Comparison of ENCODE assay signal across 18 cellular contexts in the genomic region with DNA sequence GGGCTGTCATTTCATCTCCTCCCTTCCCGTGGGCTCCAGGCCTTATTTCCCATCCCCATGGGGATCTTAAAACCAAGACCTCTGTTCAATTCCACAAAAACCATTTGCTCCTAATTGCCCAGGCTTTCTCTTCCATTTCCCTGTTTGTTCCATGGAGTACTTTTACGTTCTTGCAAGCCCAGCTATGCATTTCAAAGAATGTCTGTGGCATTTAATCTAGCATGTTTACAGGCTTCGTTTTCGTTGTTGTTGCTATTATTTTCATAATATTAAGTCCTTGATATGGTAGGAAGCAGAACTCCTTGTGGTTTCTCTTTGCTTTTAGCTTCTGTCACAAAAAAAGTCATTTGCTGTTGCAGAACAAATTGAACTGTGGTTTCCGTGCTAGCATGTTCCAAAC. TPM values are rescaled to one million over a fixed set of nuclear protein-coding genes. Genes with fewer than 3 reads are reported as not detected.
DNase-seq lines count a peak whose midpoint lies in the region; ATAC-seq, FAIRE-seq and TF ChIP-seq lines count a peak whose summit lies in the region.
"Had no signal": no experiment of that assay in that cellular context is flagged by ENCODE, and none has a peak within 500 bp of the region (broad histone marks: within the 10 kb centered on the region; RNA-seq: fewer than 3 reads in every experiment).

No MANE protein-coding gene starts in this region.

- DNase-seq in A549 (ENCODE audit: low read depth in 1 of 2, low spot score in 1 of 2) (no peak), HL-60 (ENCODE audit: low read depth in 1 of 2, low spot score in 1 of 2) (no peak), K562 (ENCODE audit: extremely low read depth in 1 of 4, low spot score in 3 of 4) (no peak), putamen (ENCODE audit: low spot score) (peak; percentile 2), midbrain (lab: John Stamatoyannopoulos, UW) (no peak), uterus (no peak), GM20000 (ENCODE audit: low spot score) (no peak), dermis blood vessel endothelial cell (no peak)
- DNase-seq: 8988T; BE2C; CD4-positive, alpha-beta memory T cell; DMS153; DND-41; EL; H9 had no signal

- TF ChIP-seq RAD21 in A549 (conservative IDR thresholded peaks at IDR 0.05 in 1 of 2, IDR thresholded peaks at IDR 0.05 in 1 of 2), result no peak
- TF ChIP-seq RAD21 in K562 (CRISPR knock-in tag; conservative IDR thresholded peaks at IDR 0.05 in 1 of 2, IDR thresholded peaks at IDR 0.05 in 1 of 2), result no peak

- no TSS peak for BruUV-seq in K562 (replicated peaks; lab: Mats Ljungman, UMichigan)

- H3K9me3 ChIP-seq in A549 (no peaks in the 10 kb centered on the region), K562 (replicated peaks; ENCODE audit: control insufficient read depth, insufficient read depth, low read depth, low read length) (no peaks in the 10 kb centered on the region), uterus (no peaks in the 10 kb centered on the region)
- H3K9me3 ChIP-seq: BE2C had no signal

- no peak for TF ChIP-seq EP300 in A549 (IDR thresholded peaks at IDR 0.05)
- no peak for TF ChIP-seq EP300 in K562 (IDR thresholded peaks at IDR 0.05; ENCODE audit: low read length)

- ATAC-seq in A549, result no peak
- ATAC-seq in K562, result no peak
- ATAC-seq: GM12878 had no signal

- H3K4me3 ChIP-seq in A549, result no peak overlapping the region
- H3K4me3 ChIP-seq in HL-60 (replicated peaks; ENCODE audit: insufficient read depth, low read length), result no peak overlapping the region
- H3K4me3 ChIP-seq in K562, result no peak overlapping the region
- no peak overlapping the region for H3K4me3 ChIP-seq in uterus
- H3K4me3 ChIP-seq: GM12878 had no signal

- no peak for FAIRE-seq in A549 (lab: Jason Lieb, UNC)
- no peak for FAIRE-seq in K562 (lab: Jason Lieb, UNC)
- FAIRE-seq: GM12878, H1 had no signal

- H3K79me2 ChIP-seq in K562 (ENCODE audit: control insufficient read depth, insufficient read depth, low read length), result no peaks in the 10 kb centered on the region

- TF ChIP-seq CTCF in A549 (IDR thresholded peaks at IDR 0.05) (no peak), HL-60 (IDR thresholded peaks at IDR 0.05; ENCODE audit: insufficient read depth, low read length) (no peak), K562 (IDR thresholded peaks at IDR 0.05 in 2 of 3, conservative IDR thresholded peaks at IDR 0.05 in 1 of 3; ENCODE audit: insufficient read depth in 2 of 3, low read depth in 1 of 3, low read length in 3 of 3) (no peak), uterus (IDR thresholded peaks at IDR 0.05) (no peak), GM20000 (IDR thresholded peaks at IDR 0.05; ENCODE audit: extremely low read depth, missing control alignments) (no peak)

- H3K4me2 ChIP-seq in A549 (no peak overlapping the region), K562 (ENCODE audit: insufficient read depth, low read length) (no peak overlapping the region)

- H3K4me1 ChIP-seq in A549, result no peaks in the 10 kb centered on the region
- H3K4me1 ChIP-seq in K562 (replicated peaks in 1 of 2; ENCODE audit: control insufficient read depth in 2 of 2, insufficient read depth in 2 of 2, low read length in 2 of 2), result no peaks in the 10 kb centered on the region
- H3K4me1 ChIP-seq in uterus, result no peaks in the 10 kb centered on the region
- H3K4me1 ChIP-seq: BE2C had no signal

- TF ChIP-seq POLR2A in A549 (IDR thresholded peaks at IDR 0.05; ENCODE audit: low read length) (no peak), K562 (conservative IDR thresholded peaks at IDR 0.05) (no peak), uterus (IDR thresholded peaks at IDR 0.05) (no peak)

- no peak overlapping the region for H3K27ac ChIP-seq in A549
- H3K27ac ChIP-seq in HL-60 (replicated peaks), result 0 out of 2 replicates have a peak overlapping the region, but pooled peaks have one; percentile 10
- no peak overlapping the region for H3K27ac ChIP-seq in K562 (ENCODE audit: extremely low read depth, low read depth, low read length)
- no peak overlapping the region for H3K27ac ChIP-seq in uterus

- no peak overlapping the region for H3K9ac ChIP-seq in K562 (ENCODE audit: insufficient read depth in 1 of 2, low read depth in 2 of 2, low read length in 2 of 2)

- WGBS in A549 (ENCODE audit: missing lambda C conversion rate), result 48% methylated on average over 5 of the region's 5 CpGs
- 2% methylated on average over 5 of the region's 5 CpGs for WGBS in K562 (ENCODE audit: insufficient coverage, low coverage, missing lambda C conversion rate)

- in situ Hi-C loops in K562 (cut with MboI), result no loop called here

- intact Hi-C loops in K562 (cut with micrococcal nuclease) (no loop called here), uterus (cut with DNase I; ENCODE audit: low total_unique reads) (no loop called here)

- POLR2A ChIA-PET in A549 (lab: Yijun Ruan, JAX), result no interaction called here
- POLR2A ChIA-PET in K562 (lab: Yijun Ruan, JAX), result no interaction called here

- H4K20me1 ChIP-seq in K562 (replicated peaks; ENCODE audit: control insufficient read depth, insufficient read depth, low read length), result no peaks in the 10 kb centered on the region; the same call in 1 of the 2 replicates

- H3K9me1 ChIP-seq in K562 (ENCODE audit: control insufficient read depth, insufficient read depth, low read length), result no peaks in the 10 kb centered on the region

- no peak overlapping the region for H2AFZ ChIP-seq in K562 (ENCODE audit: low read depth, low read length)

- CTCF ChIA-PET in A549 (lab: Yijun Ruan, JAX) (interaction anchor here (1.2 to 1.4 kb wide), 2 partner anchors 31 to 74 kb away, joined by 3 to 4 read pairs; no protein-coding TSS in a partner anchor), K562 (lab: Yijun Ruan, JAX; ENCODE audit: low intra/inter-chr PET ratio) (no interaction called here)

- H3K36me3 ChIP-seq in K562 (ENCODE audit: control insufficient read depth, insufficient read depth, low read length) (no peaks in the 10 kb centered on the region), uterus (no peaks in the 10 kb centered on the region)
- H3K36me3 ChIP-seq: BE2C had no signal

- H3K27me3 ChIP-seq in HL-60 (ENCODE audit: insufficient read depth, poor library complexity, severe bottlenecking), result no peaks in the 10 kb centered on the region
- H3K27me3 ChIP-seq in K562 (ENCODE audit: control insufficient read depth in 2 of 2, insufficient read depth in 2 of 2, low read length in 2 of 2), result peaks cover 55 to 82% of the 10 kb centered on the region in 2 experiments
- H3K27me3 ChIP-seq in uterus, result no peaks in the 10 kb centered on the region

TF ChIP-seq in A549, 52 proteins besides CTCF, POLR2A, EP300 and RAD21:
- TF ChIP-seq CBX8 (IDR thresholded peaks at IDR 0.05) (peak; percentile 74; the same call in 1 of the 2 replicates), HDAC2 (IDR thresholded peaks at IDR 0.05) (no peak)
TF ChIP-seq in A549: peak in this region for 1.

TF ChIP-seq in K562, 482 proteins besides CTCF, POLR2A, EP300 and RAD21 (continues in another document):
- TF ChIP-seq CREB3L1 (IDR thresholded peaks at IDR 0.05; ENCODE audit: borderline replicate concordance, low read depth) (no peak), TEAD1 (CRISPR knock-in tag; IDR thresholded peaks at IDR 0.05) (no peak), WHSC1 (IDR thresholded peaks at IDR 0.05; ENCODE audit: low read length) (no peak), NCOA2 (IDR thresholded peaks at IDR 0.05; ENCODE audit: partially characterized antibody in 2 of 2) (no peak), IRF9 (tag; IDR thresholded peaks at IDR 0.05) (no peak)

RNA-seq across cellular contexts. Expression of gene SLC22A11, which starts 32.9 kb away (rescaled TPM):
- 0.19 and 0.23 TPM in 2 replicates for polyA plus RNA-seq in A549 (2011; rRNA removed)
- polyA plus RNA-seq in A549 (2012; cell fraction: cytosol; rRNA removed), result 0.05 and 0.09 TPM in 2 replicates
- 0.24 and 0.42 TPM in 2 replicates for polyA plus RNA-seq in A549 (2012; cell fraction: nucleus; rRNA removed)
- 0.07 to 0.17 TPM (median 0.16 TPM) in 3 replicates for polyA plus RNA-seq in A549 (2017; fragmentation: RNase III; extraction: RNeasy Plus Mini Kit Qiagen cat#74134 plus additional on column Dnase treatment)
- polyA minus RNA-seq in A549 (2011; rRNA and poly(A)+ RNA removed), result 0.19 and 0.25 TPM in 2 replicates
- 0.39 TPM in 1 of 2 replicates, not detected in the other for total RNA-seq in K562 (2011; cell fraction: chromatin; rRNA removed; ENCODE audit: low replicate concordance)
- total RNA-seq in K562 (2011; cell fraction: nucleolus; rRNA removed), result 0.17 and 0.26 TPM in 2 replicates
- total RNA-seq in K562 (2011; cell fraction: nucleoplasm; rRNA removed), result 0.44 TPM in 1 of 2 replicates, not detected in the other
- not detected in 2 replicates for total RNA-seq in K562 (2014; rRNA removed)
- total RNA-seq in K562 (2014; rRNA removed; fragmentation: Illumina TruSeq; extraction: Trizol), result not detected in 2 replicates
- not detected in 2 replicates for total RNA-seq in K562 (2015; rRNA removed; fragmentation: Illumina TruSeq; extraction: Trizol)
- not detected in 2 replicates for total RNA-seq in K562 (2021)
- 0.07 TPM in 1 of 2 replicates, not detected in the other for polyA plus RNA-seq in K562 (2011; rRNA removed)
- 0.09 TPM in 1 of 2 replicates, not detected in the other for polyA plus RNA-seq in K562 (2011; cell fraction: cytosol; rRNA removed)
- 0.08 and 0.28 TPM in 2 replicates for polyA plus RNA-seq in K562 (2011; cell fraction: nucleus; rRNA removed)
- 0.05 and 0.08 TPM in 2 replicates for polyA plus RNA-seq in K562 (2012)
- polyA plus RNA-seq in K562 (2014; fragmentation: Illumina TruSeq; extraction: Trizol), result not detected in 2 replicates
- polyA plus RNA-seq in K562 (2014; fragmentation: Nextera tagmentation; extraction: Ambion mirVana), result not detected
- 0.07 TPM in 1 of 2 replicates, not detected in the other for polyA plus RNA-seq in K562 (2014; rRNA removed)
- not detected in 2 replicates for polyA minus RNA-seq in K562 (2011; rRNA and poly(A)+ RNA removed)
- polyA minus RNA-seq in K562 (2011; cell fraction: cytosol; rRNA and poly(A)+ RNA removed), result not detected in 2 replicates
- polyA minus RNA-seq in K562 (2011; cell fraction: nucleus; rRNA and poly(A)+ RNA removed), result not detected in 2 replicates
- under 1 TPM in 2 of 4 donors, not detected in 2; 0.35 to 0.76 TPM for total RNA-seq in uterus
- not detected in 2 replicates for total RNA-seq in dermis blood vessel endothelial cell
- total RNA-seq: CD4-positive, alpha-beta memory T cell; GM12878; H1; H9 had no signal
- polyA plus RNA-seq: CD14-positive monocyte; CD4-positive, alpha-beta memory T cell; H1 had no signal

Comparison
In these comparisons a context has a peak if more than half of its experiments do, and no peak if none do; other contexts are left out.
1. Of the 35 proteins assayed by ChIP-seq in both K562 and A549: peak only in K562: none; only in A549: none; in both: CBX8; in neither: 34.